ENCODE assay signal across 18 cellular contexts in the genomic region with DNA sequence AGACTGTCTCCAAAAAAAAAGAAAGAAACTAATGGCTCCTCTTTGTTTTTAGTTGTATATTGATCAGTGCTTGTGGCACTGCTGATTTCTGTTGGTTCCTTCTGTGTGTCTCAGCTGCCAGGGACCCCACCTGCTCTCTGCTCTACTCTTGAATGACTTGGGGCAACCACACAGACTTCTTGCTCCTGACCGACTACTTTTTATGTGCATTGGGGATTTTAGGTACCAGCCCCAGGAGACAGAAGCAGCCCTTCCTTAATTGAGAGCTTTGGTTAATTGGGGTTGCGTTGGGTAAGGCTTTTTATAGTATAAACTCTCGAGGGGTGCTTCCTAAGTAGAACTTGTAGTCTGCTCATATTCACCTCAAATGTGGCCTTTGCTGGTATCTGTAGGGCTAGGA. TPM values are rescaled to one million over a fixed set of nuclear protein-coding genes. Genes with fewer than 3 reads are reported as not detected.
DNase-seq lines count a peak whose midpoint lies in the region; ATAC-seq, FAIRE-seq and TF ChIP-seq lines count a peak whose summit lies in the region.
"Had no signal": no experiment of that assay in that cellular context is flagged by ENCODE, and none has a peak within 500 bp of the region (broad histone marks: within the 10 kb centered on the region; RNA-seq: fewer than 3 reads in every experiment).

No MANE protein-coding gene starts in this region.

- in situ Hi-C loops in mammary epithelial cell (cut with MboI; ENCODE audit: low sequenced_read_pairs in 2 of 2) = no loop called here

- peaks cover 33% of the 10 kb centered on the region for H3K36me3 Mint-ChIP-seq in nephron (ENCODE audit: low read depth)

- no peak for TF ChIP-seq RAD21 in HCT116 (IDR thresholded peaks at IDR 0.05; ENCODE audit: low read depth)

- dilution Hi-C loops in mammary epithelial cell (cut with HindIII; ENCODE audit: low sequenced_read_pairs) = no loop called here

- TF ChIP-seq CTCF in HCT116 (IDR thresholded peaks at IDR 0.05 in 2 of 3, conservative IDR thresholded peaks at IDR 0.05 in 1 of 3; ENCODE audit: borderline replicate concordance in 1 of 3, insufficient read depth in 1 of 3, low read depth in 2 of 3, low read length in 2 of 3) = no peak
- no peak for TF ChIP-seq CTCF in mammary epithelial cell (conservative IDR thresholded peaks at IDR 0.05 in 1 of 2, IDR thresholded peaks at IDR 0.05 in 1 of 2; ENCODE audit: extremely low read depth in 1 of 2, insufficient read depth in 1 of 2, low read depth in 1 of 2, low read length in 2 of 2)
- TF ChIP-seq CTCF in nephron (IDR thresholded peaks at IDR 0.05; ENCODE audit: unreplicated experiment in 3 of 3) = no peak
- no peak for TF ChIP-seq CTCF in pancreas (IDR thresholded peaks at IDR 0.05)

- H2AFZ ChIP-seq in HCT116 (ENCODE audit: low read depth, low read length, poor library complexity, severe bottlenecking) = no peak overlapping the region
- no peak overlapping the region for H2AFZ ChIP-seq in mammary epithelial cell (ENCODE audit: low read depth, low read length)
- H2AFZ ChIP-seq: neural progenitor cell had no signal

- CTCF ChIA-PET in HCT116 (lab: Charles Lee) = no interaction called here
- CTCF ChIA-PET in mammary epithelial cell (lab: Charles Lee; ENCODE audit: low non-redundant PET) = no interaction called here

- no peaks in the 10 kb centered on the region for H3K9me3 Mint-ChIP-seq in nephron
- H3K9me3 Mint-ChIP-seq: neural progenitor cell; stimulated activated naive CD8-positive, alpha-beta T cell treated with anti-CD3 and anti-CD28 coated beads, Interleukin-15, Interleukin-2, amounts not matched to agents 100 ng/mL and 50 ng/mL, for 24 hours had no signal

- H3K4me3 ChIP-seq in BLaER1 (no peak overlapping the region), HCT116 (replicated peaks in 1 of 2; ENCODE audit: low read depth in 1 of 2, low read length in 2 of 2) (no peak overlapping the region), mammary epithelial cell (replicated peaks in 1 of 3; ENCODE audit: insufficient read depth in 1 of 3, low read depth in 2 of 3, low read length in 3 of 3) (no peak overlapping the region), pancreas (no peak overlapping the region)
- H3K4me3 ChIP-seq: neural progenitor cell had no signal

- H3K27ac ChIP-seq in BLaER1 (no peak overlapping the region), HCT116 (ENCODE audit: low read depth, low read length) (peak overlapping the region; percentile 30; the same call in 1 of the 2 replicates), mammary epithelial cell (ENCODE audit: insufficient read depth, low read depth, low read length) (no peak overlapping the region), pancreas (no peak overlapping the region)
- H3K27ac ChIP-seq: neural progenitor cell had no signal

- POLR2A ChIA-PET in HCT116 (lab: Charles Lee) = no interaction called here

- no peak for ATAC-seq in HCT116
- ATAC-seq in pancreas = no peak
- ATAC-seq: activated CD8-positive, alpha-beta memory T cell treated with anti-CD3 and anti-CD28 coated beads, Interleukin-2, amount 10 ng/mL, durations not matched to agents 7 days and 5 days had no signal

- TF ChIP-seq POLR2A in HCT116 (IDR thresholded peaks at IDR 0.05; ENCODE audit: borderline replicate concordance, extremely low read depth, insufficient read depth, insufficient read length) = no peak

- peak overlapping the region in 2 of 3 experiments; percentile 6 to 15 for H3K27ac Mint-ChIP-seq in nephron
- H3K27ac Mint-ChIP-seq: activated CD8-positive, alpha-beta memory T cell treated with anti-CD3 and anti-CD28 coated beads, Interleukin-2, amount 10 ng/mL, durations not matched to agents 7 days and 5 days; neural progenitor cell; stimulated activated naive CD8-positive, alpha-beta T cell treated with anti-CD3 and anti-CD28 coated beads, Interleukin-15, Interleukin-2, amounts not matched to agents 100 ng/mL and 50 ng/mL, for 24 hours had no signal

- H3K4me1 ChIP-seq in BLaER1 (peaks cover 93% of the 10 kb centered on the region), HCT116 (ENCODE audit: control insufficient read depth in 1 of 2, insufficient read depth in 2 of 2, low read length in 2 of 2) (peaks cover 24 to 35% of the 10 kb centered on the region in 2 experiments), mammary epithelial cell (ENCODE audit: insufficient read depth, low read length) (peaks cover 32% of the 10 kb centered on the region), pancreas (peaks cover 12 to 31% (median 15%) of the 10 kb centered on the region in 3 donors)

- H3K27me3 ChIP-seq in BLaER1 (no peaks in the 10 kb centered on the region), HCT116 (ENCODE audit: insufficient read depth, low read length) (no peaks in the 10 kb centered on the region), mammary epithelial cell (ENCODE audit: insufficient read depth, low read length) (no peaks in the 10 kb centered on the region), pancreas (no peaks in the 10 kb centered on the region)
- H3K27me3 ChIP-seq: neural progenitor cell had no signal

- BruUV-seq in HCT116 (replicated peaks; lab: Mats Ljungman, UMichigan) = no TSS peak
- BruUV-seq in mammary epithelial cell (replicated peaks; lab: Mats Ljungman, UMichigan) = no TSS peak

- peak overlapping the region; percentile 20; the same call in 1 of the 2 replicates for H3K9ac ChIP-seq in BLaER1
- H3K9ac ChIP-seq in HCT116 (ENCODE audit: low read length) = no peak overlapping the region
- no peak overlapping the region for H3K9ac ChIP-seq in mammary epithelial cell (ENCODE audit: insufficient read depth, low read length)
- H3K9ac ChIP-seq: neural progenitor cell had no signal

- WGBS in mammary epithelial cell (ENCODE audit: low coverage, missing lambda C conversion rate) = 90% methylated on average over 3 of the region's 3 CpGs
- 89 to 90% methylated on average over 3 of the region's 3 CpGs for whole genome bisulfite sequencing in pancreas, 2 donors

- H3K79me2 ChIP-seq in HCT116 (ENCODE audit: insufficient read depth, low read length) = peaks cover 99% of the 10 kb centered on the region
- H3K79me2 ChIP-seq in mammary epithelial cell (ENCODE audit: insufficient read depth, low read length) = peaks cover 98% of the 10 kb centered on the region

- peak overlapping the region in 2 of 3 experiments; percentile 7 to 40 for H3K4me3 Mint-ChIP-seq in nephron
- H3K4me3 Mint-ChIP-seq: activated CD8-positive, alpha-beta memory T cell treated with anti-CD3 and anti-CD28 coated beads, Interleukin-2, amount 10 ng/mL, durations not matched to agents 7 days and 5 days; neural progenitor cell; stimulated activated naive CD8-positive, alpha-beta T cell treated with anti-CD3 and anti-CD28 coated beads, Interleukin-15, Interleukin-2, amounts not matched to agents 100 ng/mL and 50 ng/mL, for 24 hours had no signal

- intact Hi-C loops in HCT116 (cut with micrococcal nuclease) = no loop called here
- intact Hi-C loops in mammary epithelial cell (cut with micrococcal nuclease) = no loop called here
- intact Hi-C loops in pancreas (cut with DNase I) = no loop called here

- H3K27me3 Mint-ChIP-seq in nephron (ENCODE audit: low read depth) = no peaks in the 10 kb centered on the region
- H3K27me3 Mint-ChIP-seq: activated CD8-positive, alpha-beta memory T cell treated with anti-CD3 and anti-CD28 coated beads, Interleukin-2, amount 10 ng/mL, durations not matched to agents 7 days and 5 days; stimulated activated naive CD8-positive, alpha-beta T cell treated with anti-CD3 and anti-CD28 coated beads, Interleukin-15, Interleukin-2, amounts not matched to agents 100 ng/mL and 50 ng/mL, for 24 hours had no signal

- H3K4me1 Mint-ChIP-seq in nephron = peaks cover 73% of the 10 kb centered on the region

- H3K4me2 ChIP-seq in BLaER1 (peak overlapping the region; percentile 95), HCT116 (ENCODE audit: low read length) (peak overlapping the region; percentile 53), mammary epithelial cell (ENCODE audit: insufficient read depth, low read depth, low read length) (peak overlapping the region; percentile 39)
- H3K4me2 ChIP-seq: neural progenitor cell had no signal

- no peaks in the 10 kb centered on the region for H3K9me3 ChIP-seq in BLaER1
- H3K9me3 ChIP-seq in HCT116 (ENCODE audit: control insufficient read depth in 1 of 2, insufficient read depth in 1 of 2, low read depth in 1 of 2, low read length in 2 of 2) = no peaks in the 10 kb centered on the region
- H3K9me3 ChIP-seq in mammary epithelial cell (replicated peaks; ENCODE audit: insufficient read depth, low read length) = no peaks in the 10 kb centered on the region
- H3K9me3 ChIP-seq in pancreas = no peaks in the 10 kb centered on the region

- no peaks in the 10 kb centered on the region for H3K9me2 ChIP-seq in HCT116 (ENCODE audit: insufficient read depth)

- H3K36me3 ChIP-seq in BLaER1 (peaks cover 74% of the 10 kb centered on the region), HCT116 (ENCODE audit: control insufficient read depth in 1 of 2, insufficient read depth in 2 of 2, low read length in 2 of 2) (peaks cover 8 to 19% of the 10 kb centered on the region in 2 experiments; a peak in 2 of 4 replicates), mammary epithelial cell (ENCODE audit: insufficient read depth, low read length) (peaks cover 8% of the 10 kb centered on the region), pancreas (no peaks in the 10 kb centered on the region)

- H4K20me1 ChIP-seq in BLaER1 (peaks cover 100% of the 10 kb centered on the region), HCT116 (ENCODE audit: insufficient read depth) (no peaks in the 10 kb centered on the region; the same call in 1 of the 2 replicates), mammary epithelial cell (ENCODE audit: insufficient read depth, low read length) (no peaks in the 10 kb centered on the region)

- FAIRE-seq in pancreas (lab: Jason Lieb, UNC) = no peak
- FAIRE-seq: kidney, urothelium cell line had no signal

- RAD21 ChIA-PET in HCT116 (lab: Charles Lee; ENCODE audit: low non-redundant PET in 1 of 2, low total read pairs in 2 of 2, uncharacterized antibody in 2 of 2, unreplicated experiment in 2 of 2) = no interaction called here

- DNase-seq in HCT116 (ENCODE audit: low read depth, low spot score) (no peak), mammary epithelial cell (no peak), HCEC 1CT (no peak), pancreas (no peak), SIG-M5 treated with dmso at 0.1 percent for 504 hours (lab: John Stamatoyannopoulos, UW; ENCODE audit: unreplicated experiment) (no peak)
- DNase-seq in effector CD8-positive, alpha-beta T cell (lab: John Stamatoyannopoulos, UW) = no peak
- DNase-seq: activated CD8-positive, alpha-beta memory T cell treated with anti-CD3 and anti-CD28 coated beads, Interleukin-2, amount 10 ng/mL, durations not matched to agents 7 days and 5 days; cerebellar nuclear complex; effector memory CD4-positive, alpha-beta T cell; hippocampal formation; kidney; NCI-H1105 treated with DMSO at 0.1 percent for 48 hours; NCI-H69 had no signal

RNA-seq across cellular contexts. Expression of a gene that starts 6.9 kb away (rescaled TPM):
- total RNA-seq in HCT116 (2021; ENCODE audit: unreplicated experiment) = 32.8 TPM
- 18.2 and 19.4 TPM in 2 replicates for polyA plus RNA-seq in HCT116 (2012)
- 10 to 100 TPM; 21.1 to 30.0 TPM for total RNA-seq in mammary epithelial cell
- polyA plus RNA-seq in mammary epithelial cell = 16.0 TPM
- 26.9 TPM for polyA minus RNA-seq in mammary epithelial cell
- total RNA-seq in pancreas = 10 to 100 TPM in 1 of 6 donors, 1 to 10 TPM in 5; 5.0 to 10.7 (median 6.1) TPM
- 1 to 10 TPM; 3.5 to 4.6 TPM for polyA plus RNA-seq in pancreas

Comparison
In these comparisons a context has a peak if more than half of its experiments do, and no peak if none do; other contexts are left out.
1. H3K4me2 ChIP-seq: peak in every context shown above with its lines; median percentile 95 in BLaER1; 53 in HCT116; 39 in mammary epithelial cell.